In the genomic region with DNA sequence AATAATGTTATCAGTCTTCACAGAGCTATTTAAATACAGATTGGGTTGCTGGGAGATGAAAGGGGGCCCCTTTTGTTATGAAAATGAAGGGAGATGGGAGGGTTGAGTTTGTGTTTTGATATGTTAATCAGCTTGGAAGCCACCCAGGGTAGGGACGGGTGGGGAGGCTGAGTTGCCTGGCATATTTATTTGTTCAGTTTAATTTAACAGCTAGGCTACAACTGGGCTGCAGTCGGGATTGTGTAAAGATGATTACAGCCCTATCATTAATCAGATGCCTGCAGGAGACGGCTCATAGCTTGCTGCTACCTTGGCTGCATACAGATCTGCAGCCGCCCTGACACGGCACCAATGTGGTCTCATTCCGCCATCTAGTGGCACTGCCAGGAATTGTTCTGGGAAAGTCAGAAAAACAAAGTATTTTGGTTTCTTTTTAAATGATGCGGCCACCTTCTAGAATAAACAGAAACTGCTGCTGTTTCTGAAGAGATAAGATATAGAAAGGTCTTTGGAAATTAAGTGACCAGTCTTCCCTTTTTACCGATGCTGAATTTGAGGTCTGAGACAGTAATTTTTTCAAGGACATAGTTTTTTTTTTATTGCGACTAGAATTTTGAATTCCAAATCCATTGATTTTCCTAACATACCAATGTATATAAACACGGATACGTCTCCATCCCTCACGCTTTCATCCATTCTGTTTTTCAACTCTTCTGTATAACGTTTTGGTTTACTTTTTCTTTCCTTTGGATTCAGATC, we compare ENCODE assay signal across 8 cellular contexts.
A peak's percentile ranks its signal among the peaks of the same experiment; 100 is the strongest.
DNase-seq lines count a peak whose midpoint lies in the region; ATAC-seq and TF ChIP-seq lines count a peak whose summit lies in the region.

No MANE protein-coding gene starts in this region.

- no peaks in the 10 kb centered on the region for H4K20me1 ChIP-seq in MM.1S (ENCODE audit: insufficient read depth, low read length)

- H3K27me3 ChIP-seq in MM.1S (replicated peaks; ENCODE audit: insufficient read depth, low read length) = no peaks in the 10 kb centered on the region

- H3K4me3 ChIP-seq in MM.1S (ENCODE audit: low read length) (peak overlapping the region; percentile 56), WI38 (ENCODE audit: low read depth, low read length) (peak overlapping the region; percentile 32; the same call in 1 of the 2 replicates), cardiac fibroblast (replicated peaks in 1 of 2; ENCODE audit: low read depth in 2 of 2, low read length in 2 of 2) (peak overlapping the region; percentile 6 to 30)

- no peaks in the 10 kb centered on the region for H3K36me3 ChIP-seq in MM.1S (replicated peaks; ENCODE audit: insufficient read depth, low read length)

- TF ChIP-seq CTCF in GM10248 (IDR thresholded peaks at IDR 0.05; ENCODE audit: control extremely low read depth, extremely low read depth, low read depth, missing control alignments) = peak; percentile 93
- peak; percentile 93 for TF ChIP-seq CTCF in MM.1S (IDR thresholded peaks at IDR 0.05; ENCODE audit: low read length)
- peak; percentile 83 for TF ChIP-seq CTCF in WI38 (IDR thresholded peaks at IDR 0.05; ENCODE audit: low read depth, low read length)
- TF ChIP-seq CTCF in cardiac fibroblast (IDR thresholded peaks at IDR 0.05; ENCODE audit: low read depth, low read length) = peak; percentile 91

- no peaks in the 10 kb centered on the region for H3K9me2 ChIP-seq in MM.1S (replicated peaks; ENCODE audit: insufficient read depth, low read length)

- H3K9me3 ChIP-seq in MM.1S (replicated peaks; ENCODE audit: insufficient read depth, low read length) = no peaks in the 10 kb centered on the region

- 0 out of 2 replicates have a peak, but pooled peaks cover 3% of the 10 kb centered on the region for H3K4me1 ChIP-seq in MM.1S (ENCODE audit: low read length)

- no peak overlapping the region for H3K27ac ChIP-seq in MM.1S (ENCODE audit: low read length)

- peak overlapping the region; percentile 41; the same call in 1 of the 2 replicates for H3K9ac ChIP-seq in MM.1S (ENCODE audit: low read length)

- no peak for ATAC-seq in GM19467 (IDR thresholded peaks at IDR 0.05; ENCODE audit: unreplicated experiment)

- CTCF ChIA-PET in GM10248 (lab: Yijun Ruan, JAX) = interaction anchor here (0.7 to 5.2 kb wide), 25 partner anchors 9 to 713 kb away, joined by 3 to 51 read pairs (median 4); no protein-coding TSS in a partner anchor

- H2AFZ ChIP-seq in MM.1S (ENCODE audit: low read length) = peak overlapping the region; percentile 86

- no peaks in the 10 kb centered on the region for H3F3A ChIP-seq in MM.1S (ENCODE audit: insufficient read depth, low read length)

- H3K79me2 ChIP-seq in MM.1S (ENCODE audit: low read length) = no peaks in the 10 kb centered on the region

- peak overlapping the region; percentile 77 for H3K4me2 ChIP-seq in MM.1S (ENCODE audit: low read depth, low read length)

- DNase-seq in GM10248 (ENCODE audit: extremely low spot score) = peak; percentile 55
- DNase-seq in MM.1S = peak; percentile 65
- DNase-seq in cardiac fibroblast (ENCODE audit: low read depth in 2 of 2) = peak; percentile 70 to 75
- peak; percentile 79 for DNase-seq in islet precursor cell
- DNase-seq in stimulated activated CD4-positive, alpha-beta T cell treated with anti-CD3 and anti-CD28 coated beads, Interleukin-15, amount 100 ng/mL, for 48 hours (ENCODE audit: low read depth in 2 of 2) = peak; percentile 29 to 54
- DNase-seq in NCI-H187 (lab: John Stamatoyannopoulos, UW) = no peak

- POLR2A ChIA-PET in GM10248 (lab: Yijun Ruan, JAX) = no interaction called here

Comparison
In these comparisons a context has a peak if more than half of its experiments do, and no peak if none do; other contexts are left out.
1. DNase-seq: peak in GM10248 (single experiment), MM.1S (single experiment), cardiac fibroblast (2 of 2), islet precursor cell (single experiment) and stimulated activated CD4-positive, alpha-beta T cell treated with anti-CD3 and anti-CD28 coated beads, Interleukin-15, amount 100 ng/mL, for 48 hours (2 of 2); none in NCI-H187 (0 of 2).
2. Peak in every context shown above with its lines, with median percentiles within 50 percentile points of each other: CTCF ChIP-seq and H3K4me3 ChIP-seq.